Comparison of ENCODE assay signal across 13 cellular contexts in genomic region chr2:35035883-35036282, GRCh38.
DNase-seq lines count a peak whose midpoint lies in the region; ATAC-seq, FAIRE-seq and TF ChIP-seq lines count a peak whose summit lies in the region.
"Had no signal": no experiment of that assay in that cellular context is flagged by ENCODE, and none has a peak within 500 bp of the region (broad histone marks: within the 10 kb centered on the region; RNA-seq: fewer than 3 reads in every experiment).

No MANE protein-coding gene starts in this region.

- H3K9me3 ChIP-seq in HEK293 (ENCODE audit: control insufficient read depth, insufficient read depth, low read depth, low read length) = no peaks in the 10 kb centered on the region

- ATAC-seq in foreskin keratinocyte = peak; percentile 31
- no peak for ATAC-seq in stimulated activated naive CD8-positive, alpha-beta T cell treated with anti-CD3 and anti-CD28 coated beads, Interleukin-15, Interleukin-2, amounts not matched to agents 100 U/mL and 50 U/mL, for 24 hours
- ATAC-seq: left cardiac atrium had no signal

- no peaks in the 10 kb centered on the region for H3K27me3 ChIP-seq in foreskin keratinocyte

- CTCF ChIA-PET in HEK293 (lab: Yijun Ruan, JAX) = interaction anchor here (0.6 to 1.2 kb wide), 3 partner anchors 60 to 375 kb away, joined by 3 to 4 read pairs (median 3); no protein-coding TSS in a partner anchor

- H3K27ac ChIP-seq in HEK293 (ENCODE audit: extremely low read depth, low read depth, low read length) = no peak overlapping the region
- H3K27ac ChIP-seq in foreskin keratinocyte = no peak overlapping the region
- H3K27ac ChIP-seq: GM23248 had no signal

- no peak for TF ChIP-seq CTCF in HEK293 (tag by site-specific recombination; IDR thresholded peaks at IDR 0.05)
- peak; percentile 51 for TF ChIP-seq CTCF in foreskin keratinocyte (conservative IDR thresholded peaks at IDR 0.05)

- DNase-seq in ACHN = peak; percentile 19
- DNase-seq in RCC 7860 (ENCODE audit: low spot score) = peak; percentile 7
- DNase-seq in foreskin keratinocyte = peak; percentile 1
- no peak for DNase-seq in globus pallidus (ENCODE audit: low spot score)
- no peak for DNase-seq in stimulated activated naive CD4-positive, alpha-beta T cell treated with Interleukin-2 at 50 U/mL for 16 hours (lab: John Stamatoyannopoulos, UW)
- no peak for DNase-seq in stimulated activated naive CD8-positive, alpha-beta T cell treated with anti-CD3 and anti-CD28 coated beads, Interleukin-15, Interleukin-2, amounts not matched to agents 100 U/mL and 50 U/mL, for 24 hours
- DNase-seq in activated T-cell treated with anti-CD3 and anti-CD28 coated beads, Interleukin-2, amount 50 U/mL, for 1 hour = no peak
- DNase-seq: activated CD4-positive, CD25-positive, alpha-beta regulatory T cell treated with anti-CD3 and anti-CD28 coated beads, Interleukin-2, amount 50 U/mL, for 72 hours; DMS79 treated with DMSO at 0.1 percent for 48 hours; GM23248; left cardiac atrium; NCI-H446 had no signal

- H3K4me1 ChIP-seq in HEK293 (ENCODE audit: control insufficient read depth, insufficient read depth, low read length) (no peaks in the 10 kb centered on the region), foreskin keratinocyte (no peaks in the 10 kb centered on the region)

- in situ Hi-C loops in ACHN (cut with HindIII; ENCODE audit: low pct_ligation_motif_present, low pct_unique_long_range_greater_than_20kb, low sequenced_read_pairs) = no loop called here

- FAIRE-seq in RCC 7860 (lab: Jason Lieb, UNC) = no peak

- no peak overlapping the region for H3K4me3 ChIP-seq in HEK293 (ENCODE audit: low read depth, low read length)
- H3K4me3 ChIP-seq: GM23248 had no signal

- no peaks in the 10 kb centered on the region for H3K36me3 ChIP-seq in HEK293 (ENCODE audit: control insufficient read depth in 2 of 2, insufficient read depth in 1 of 2, low read length in 2 of 2)

- POLR2A ChIA-PET in HEK293 (lab: Yijun Ruan, JAX) = no interaction called here

TF ChIP-seq in HEK293, 187 proteins besides CTCF, POLR2A, EP300 and RAD21:
- TF ChIP-seq ZNF654 (tag by site-specific recombination; IDR thresholded peaks at IDR 0.05; ENCODE audit: low read depth) = peak; percentile 12; the same call in 1 of the 2 replicates
- TF ChIP-seq ZNF596 (tag by site-specific recombination; IDR thresholded peaks at IDR 0.05) = no peak
- no peak for TF ChIP-seq GLIS1 (tag by site-specific recombination; IDR thresholded peaks at IDR 0.05)
- no peak for TF ChIP-seq ZNF626 (tag by site-specific recombination; IDR thresholded peaks at IDR 0.05)
- TF ChIP-seq, protein P1, sequence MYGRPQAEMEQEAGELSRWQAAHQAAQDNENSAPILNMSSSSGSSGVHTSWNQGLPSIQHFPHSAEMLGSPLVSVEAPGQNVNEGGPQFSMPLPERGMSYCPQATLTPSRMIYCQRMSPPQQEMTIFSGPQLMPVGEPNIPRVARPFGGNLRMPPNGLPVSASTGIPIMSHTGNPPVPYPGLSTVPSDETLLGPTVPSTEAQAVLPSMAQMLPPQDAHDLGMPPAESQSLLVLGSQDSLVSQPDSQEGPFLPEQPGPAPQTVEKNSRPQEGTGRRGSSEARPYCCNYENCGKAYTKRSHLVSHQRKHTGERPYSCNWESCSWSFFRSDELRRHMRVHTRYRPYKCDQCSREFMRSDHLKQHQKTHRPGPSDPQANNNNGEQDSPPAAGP (tag by site-specific recombination; IDR thresholded peaks at IDR 0.05) = no peak
- TF ChIP-seq ZNF391 (tag by site-specific recombination; IDR thresholded peaks at IDR 0.05; ENCODE audit: borderline replicate concordance, low read depth) = no peak
- TF ChIP-seq ZBTB6 (tag by site-specific recombination; IDR thresholded peaks at IDR 0.05) = no peak
- no peak for TF ChIP-seq ZNF776 (tag by site-specific recombination; IDR thresholded peaks at IDR 0.05; ENCODE audit: borderline replicate concordance)
TF ChIP-seq in HEK293: peak in this region for 1.

Comparison
In these comparisons a context has a peak if more than half of its experiments do, and no peak if none do; other contexts are left out.
1. DNase-seq: peak in ACHN (single experiment), RCC 7860 (single experiment) and foreskin keratinocyte (2 of 2); none in globus pallidus (single experiment), stimulated activated naive CD4-positive, alpha-beta T cell treated with Interleukin-2 at 50 U/mL for 16 hours (single experiment), stimulated activated naive CD8-positive, alpha-beta T cell treated with anti-CD3 and anti-CD28 coated beads, Interleukin-15, Interleukin-2, amounts not matched to agents 100 U/mL and 50 U/mL, for 24 hours (single experiment) and activated T-cell treated with anti-CD3 and anti-CD28 coated beads, Interleukin-2, amount 50 U/mL, for 1 hour (single experiment).